In genomic region chr3:100900671-100901070, GRCh38 we compare ENCODE assay signal across 28 cellular contexts.
A peak's percentile ranks its signal among the peaks of the same experiment; 100 is the strongest.
DNase-seq lines count a peak whose midpoint lies in the region; ATAC-seq and TF ChIP-seq lines count a peak whose summit lies in the region.
"Had no signal": no experiment of that assay in that cellular context is flagged by ENCODE, and none has a peak within 500 bp of the region (broad histone marks: within the 10 kb centered on the region; RNA-seq: fewer than 3 reads in every experiment).

No MANE protein-coding gene starts in this region.

- H3K79me2 ChIP-seq in smooth muscle cell (ENCODE audit: low read depth), result no peaks in the 10 kb centered on the region

- H3K9ac ChIP-seq in SK-N-MC (ENCODE audit: insufficient read length) (no peak overlapping the region), smooth muscle cell (ENCODE audit: low read depth) (no peak overlapping the region)
- H3K9ac ChIP-seq: neural progenitor cell had no signal

- H3K27me3 ChIP-seq in smooth muscle cell (ENCODE audit: low read depth) (no peaks in the 10 kb centered on the region), uterus (no peaks in the 10 kb centered on the region)
- H3K27me3 ChIP-seq: ascending aorta, neural progenitor cell, Peyer's patch, SJCRH30, upper lobe of left lung had no signal

- no peak overlapping the region for H3K4me3 Mint-ChIP-seq in HFFc6
- H3K4me3 Mint-ChIP-seq: activated CD8-positive, alpha-beta T cell treated with anti-CD3 and anti-CD28 coated beads for 36 hours; activated naive CD8-positive, alpha-beta T cell; GM23338; IgD-negative memory B cell; neural progenitor cell; stimulated activated naive B cell treated with anti-CD40 and anti-IgM and Interleukin-4, amounts not matched to agents 10 μg/mL and 1 μg/mL and 100 μg/mL, for 72 hours had no signal

- H3K27me3 Mint-ChIP-seq in HFFc6 (ENCODE audit: insufficient read depth), result no peaks in the 10 kb centered on the region
- H3K27me3 Mint-ChIP-seq: activated CD8-positive, alpha-beta T cell treated with anti-CD3 and anti-CD28 coated beads for 36 hours; IgD-negative memory B cell; stimulated activated naive B cell treated with anti-CD40 and anti-IgM and Interleukin-4, amounts not matched to agents 10 μg/mL and 1 μg/mL and 100 μg/mL, for 72 hours had no signal

- no peak overlapping the region for H3K4me2 ChIP-seq in smooth muscle cell
- H3K4me2 ChIP-seq: GM23338, neural progenitor cell had no signal

- H3K36me3 Mint-ChIP-seq in HFFc6 (ENCODE audit: low read depth), result peaks cover 10% of the 10 kb centered on the region; the same call in 1 of the 2 replicates
- H3K36me3 Mint-ChIP-seq: activated naive CD8-positive, alpha-beta T cell; IgD-negative memory B cell; neural progenitor cell; stimulated activated naive B cell treated with anti-CD40 and anti-IgM and Interleukin-4, amounts not matched to agents 10 μg/mL and 1 μg/mL and 100 μg/mL, for 72 hours had no signal

- no peak overlapping the region for H2AFZ ChIP-seq in smooth muscle cell (ENCODE audit: low read depth)

- H3K4me1 Mint-ChIP-seq in HFFc6 (ENCODE audit: low read depth), result peaks cover 58% of the 10 kb centered on the region
- H3K4me1 Mint-ChIP-seq: GM23338, neural progenitor cell had no signal

- H3K9me3 Mint-ChIP-seq in HFFc6, result no peaks in the 10 kb centered on the region
- H3K9me3 Mint-ChIP-seq: activated CD8-positive, alpha-beta T cell treated with anti-CD3 and anti-CD28 coated beads for 36 hours; GM23338; neural progenitor cell had no signal

- no peaks in the 10 kb centered on the region for H3K36me3 ChIP-seq in SK-N-MC (ENCODE audit: insufficient read depth, low read length)
- H3K36me3 ChIP-seq in smooth muscle cell (ENCODE audit: low read depth), result no peaks in the 10 kb centered on the region
- no peaks in the 10 kb centered on the region for H3K36me3 ChIP-seq in uterus
- H3K36me3 ChIP-seq: ascending aorta, neural progenitor cell, Peyer's patch, SJCRH30, upper lobe of left lung had no signal

- intact Hi-C loops in uterus (cut with DNase I; ENCODE audit: low total_unique reads), result no loop called here

- peak overlapping the region; percentile 22; the same call in 1 of the 2 replicates for H3K27ac Mint-ChIP-seq in HFFc6
- H3K27ac Mint-ChIP-seq: activated CD8-positive, alpha-beta T cell treated with anti-CD3 and anti-CD28 coated beads for 36 hours; activated naive CD8-positive, alpha-beta T cell; activated T-helper 2 cell treated with anti-CD3 and anti-CD28 coated beads, Interferon-gamma antibody, Interleukin-2, Interleukin-4, amounts not matched to agents 10 μg/mL and 5 μg/mL and 100 μg/mL, durations not matched to agents 14 hours and 24 hours and 36 hours; GM23338; neural progenitor cell; stimulated activated naive B cell treated with anti-CD40 and anti-IgM and Interleukin-4, amounts not matched to agents 10 μg/mL and 1 μg/mL and 100 μg/mL, for 72 hours had no signal

- H3K9me3 ChIP-seq in SK-N-MC (ENCODE audit: low read depth, low read length), result no peaks in the 10 kb centered on the region
- no peaks in the 10 kb centered on the region for H3K9me3 ChIP-seq in smooth muscle cell (replicated peaks; ENCODE audit: low read depth)
- no peaks in the 10 kb centered on the region for H3K9me3 ChIP-seq in uterus
- H3K9me3 ChIP-seq: ascending aorta, Peyer's patch, SJCRH30, upper lobe of left lung had no signal

- no peak for TF ChIP-seq POLR2A in uterus (IDR thresholded peaks at IDR 0.05)

- H4K20me1 ChIP-seq in smooth muscle cell (ENCODE audit: low read depth), result no peaks in the 10 kb centered on the region

- no peaks in the 10 kb centered on the region for H3F3A ChIP-seq in smooth muscle cell (ENCODE audit: low read depth)

- H3K4me1 ChIP-seq in smooth muscle cell (ENCODE audit: low read depth), result no peaks in the 10 kb centered on the region
- H3K4me1 ChIP-seq in uterus, result no peaks in the 10 kb centered on the region
- H3K4me1 ChIP-seq: ascending aorta, neural progenitor cell, Peyer's patch had no signal

- WGBS in smooth muscle cell (ENCODE audit: low lambda C conversion rate), result 100% methylated on average over 1 of the region's 1 CpG

- H3K4me3 ChIP-seq in SK-N-MC (peak overlapping the region; percentile 47), fibroblast of mammary gland (ENCODE audit: control insufficient read depth, low read depth, low read length) (no peak overlapping the region), smooth muscle cell (no peak overlapping the region), uterus (no peak overlapping the region)
- H3K4me3 ChIP-seq: ascending aorta, GM12878, GM23338, lung, neural progenitor cell, Peyer's patch, SJCRH30, upper lobe of left lung had no signal

- ATAC-seq in HG03045 (IDR thresholded peaks at IDR 0.05; ENCODE audit: unreplicated experiment), result no peak
- ATAC-seq: activated CD8-positive, alpha-beta T cell treated with anti-CD3 and anti-CD28 coated beads for 36 hours; GM23338; sciatic nerve; stimulated activated naive B cell treated with anti-CD40 and anti-IgM and Interleukin-4, amounts not matched to agents 10 μg/mL and 1 μg/mL and 100 μg/mL, for 72 hours had no signal

- TF ChIP-seq CTCF in HFFc6 (IDR thresholded peaks at IDR 0.05), result no peak
- TF ChIP-seq CTCF in fibroblast of mammary gland (conservative IDR thresholded peaks at IDR 0.05; ENCODE audit: control insufficient read depth, insufficient read depth, low read depth, low read length), result no peak
- no peak for TF ChIP-seq CTCF in smooth muscle cell (IDR thresholded peaks at IDR 0.05; ENCODE audit: borderline replicate concordance, insufficient read depth, poor library complexity, severe bottlenecking)
- no peak for TF ChIP-seq CTCF in uterus (IDR thresholded peaks at IDR 0.05)

- no peak for DNase-seq in HFFc6
- DNase-seq in SK-N-MC (ENCODE audit: low read depth, low spot score), result no peak
- peak; percentile 55 for DNase-seq in fibroblast of mammary gland (ENCODE audit: low read depth)
- no peak for DNase-seq in smooth muscle cell (lab: John Stamatoyannopoulos, UW; ENCODE audit: unreplicated experiment)
- no peak for DNase-seq in SHP77 (lab: John Stamatoyannopoulos, UW)
- no peak for DNase-seq in uterus
- DNase-seq: activated CD8-positive, alpha-beta T cell treated with anti-CD3 and anti-CD28 coated beads for 36 hours; central memory CD4-positive, alpha-beta T cell; DND-41; NCI-H1092 treated with DMSO at 0.1 percent for 48 hours; NCI-H187 treated with DMSO at 0.1 percent for 48 hours; NCI-H526; Peyer's patch; SJCRH30; stimulated activated CD4-positive, alpha-beta T cell treated with anti-CD3 and anti-CD28 coated beads, Interleukin-15, amount 100 ng/mL, for 24 hours; stimulated activated naive B cell treated with anti-CD40 and anti-IgM and Interleukin-4, amounts not matched to agents 10 μg/mL and 1 μg/mL and 100 μg/mL, for 72 hours; T-helper 2 cell; upper lobe of left lung had no signal

- H3K27ac ChIP-seq in SK-N-MC, result peak overlapping the region; percentile 93
- no peak overlapping the region for H3K27ac ChIP-seq in smooth muscle cell (ENCODE audit: low read depth)
- H3K27ac ChIP-seq in uterus, result no peak overlapping the region
- H3K27ac ChIP-seq: ascending aorta, neural progenitor cell, Peyer's patch, SJCRH30 had no signal
